Comparison of ENCODE assay signal across 9 cellular contexts in the genomic region with DNA sequence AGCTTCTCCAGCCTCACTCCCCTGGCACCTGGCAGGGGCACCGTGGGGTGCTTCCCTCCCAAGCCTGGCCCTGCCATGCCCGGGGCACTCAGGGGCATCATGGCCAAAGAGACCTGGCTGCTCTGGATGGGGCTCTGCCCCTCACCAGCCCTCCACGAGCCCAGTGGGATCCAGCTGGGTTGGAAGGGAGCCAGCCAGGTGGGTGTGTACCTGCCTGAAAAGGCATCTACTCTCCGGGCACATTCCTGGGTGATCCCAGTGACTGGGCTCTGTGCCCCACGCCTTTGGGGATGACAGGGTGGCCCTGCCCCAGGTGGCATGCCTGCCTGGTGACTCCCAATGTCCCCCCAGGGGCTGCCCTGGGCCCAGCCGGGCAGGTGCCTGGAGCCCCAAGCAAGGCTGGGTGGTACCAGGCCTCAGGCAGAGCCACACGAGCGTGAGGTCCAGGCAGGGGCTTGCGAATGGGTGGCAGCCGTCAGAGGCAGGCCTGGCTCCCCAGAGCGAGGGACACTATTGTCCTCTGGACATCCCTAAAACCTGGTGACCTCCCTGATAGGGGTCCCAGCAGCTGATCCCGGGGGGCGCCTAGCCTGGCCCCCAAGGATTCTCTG. TPM values are rescaled to one million over a fixed set of nuclear protein-coding genes. Genes with fewer than 3 reads are reported as not detected.
DNase-seq lines count a peak whose midpoint lies in the region; ATAC-seq and TF ChIP-seq lines count a peak whose summit lies in the region.
"Had no signal": no experiment of that assay in that cellular context is flagged by ENCODE, and none has a peak within 500 bp of the region (broad histone marks: within the 10 kb centered on the region; RNA-seq: fewer than 3 reads in every experiment).

No MANE protein-coding gene starts in this region.

- no peaks in the 10 kb centered on the region for H3K4me1 Mint-ChIP-seq in stimulated activated naive CD8-positive, alpha-beta T cell treated with anti-CD3 and anti-CD28 coated beads, Interleukin-15, Interleukin-2, amounts not matched to agents 100 ng/mL and 50 ng/mL, for 24 hours (ENCODE audit: low read depth)
- H3K4me1 Mint-ChIP-seq in MCF 10A (ENCODE audit: insufficient read depth, unreplicated experiment): no peaks in the 10 kb centered on the region
- H3K4me1 Mint-ChIP-seq: activated naive CD8-positive, alpha-beta T cell treated with anti-CD3 and anti-CD28 coated beads, Interleukin-2, amount 10 ng/mL, durations not matched to agents 7 days and 5 days had no signal

- WGBS in mesendoderm (ENCODE audit: extremely low coverage, insufficient coverage, low lambda C conversion rate): no CpG with 5 or more reads among the region's 13 CpGs

- H3K27me3 Mint-ChIP-seq in stimulated activated naive CD8-positive, alpha-beta T cell treated with anti-CD3 and anti-CD28 coated beads, Interleukin-15, Interleukin-2, amounts not matched to agents 100 ng/mL and 50 ng/mL, for 24 hours: no peaks in the 10 kb centered on the region
- no peaks in the 10 kb centered on the region for H3K27me3 Mint-ChIP-seq in MCF 10A (ENCODE audit: insufficient read depth, unreplicated experiment)
- H3K27me3 Mint-ChIP-seq: activated naive CD8-positive, alpha-beta T cell treated with anti-CD3 and anti-CD28 coated beads, Interleukin-2, amount 10 ng/mL, durations not matched to agents 7 days and 5 days had no signal

- ATAC-seq in stimulated activated naive CD8-positive, alpha-beta T cell treated with anti-CD3 and anti-CD28 coated beads, Interleukin-15, Interleukin-2, amounts not matched to agents 100 U/mL and 50 U/mL, for 24 hours: no peak

- H2BK5ac ChIP-seq in mesendoderm (ENCODE audit: low read length): no peak overlapping the region

- H3K27me3 ChIP-seq in mesendoderm (ENCODE audit: insufficient read depth, low read length, poor library complexity): no peaks in the 10 kb centered on the region

- peaks cover 5% of the 10 kb centered on the region for H3K4me1 ChIP-seq in mesendoderm (ENCODE audit: control insufficient read depth, low read depth, low read length)

- H3K23ac ChIP-seq in mesendoderm (ENCODE audit: low read length): peak overlapping the region; percentile 45

- H3K4ac ChIP-seq in mesendoderm (ENCODE audit: low read depth, low read length): peak overlapping the region; percentile 66

- BruUV-seq in MCF 10A (replicated peaks; lab: Mats Ljungman, UMichigan): no TSS peak

- H3K9ac ChIP-seq in mesendoderm (ENCODE audit: low read length): peak overlapping the region; percentile 64

- H4K8ac ChIP-seq in mesendoderm (ENCODE audit: low read depth, low read length): no peak overlapping the region

- no peaks in the 10 kb centered on the region for H3K79me1 ChIP-seq in mesendoderm (ENCODE audit: low read length)

- H3K36me3 ChIP-seq in mesendoderm (ENCODE audit: control insufficient read depth, insufficient read depth, low read length): no peaks in the 10 kb centered on the region

- TF ChIP-seq CTCF in MCF 10A (IDR thresholded peaks at IDR 0.05; ENCODE audit: unreplicated experiment): no peak

- no peak overlapping the region for H2BK120ac ChIP-seq in mesendoderm (ENCODE audit: low read depth, low read length)

- no peak overlapping the region for H3K27ac ChIP-seq in mesendoderm (ENCODE audit: low read depth, low read length)

- H3K4me3 Mint-ChIP-seq in stimulated activated naive CD8-positive, alpha-beta T cell treated with anti-CD3 and anti-CD28 coated beads, Interleukin-15, Interleukin-2, amounts not matched to agents 100 ng/mL and 50 ng/mL, for 24 hours: peak overlapping the region; percentile 17
- H3K4me3 Mint-ChIP-seq in MCF 10A (ENCODE audit: unreplicated experiment): peak overlapping the region; percentile 39

- no peak overlapping the region for H2BK15ac ChIP-seq in mesendoderm (replicated peaks; ENCODE audit: low read depth)

- POLR2A ChIA-PET in MCF 10A (lab: Yijun Ruan, JAX): interaction anchor here (0.5 to 0.9 kb wide), 3 partner anchors 22 to 83 kb away, joined by 3 read pairs; a partner anchor contains a TSS

- no peak for DNase-seq in stimulated activated naive CD8-positive, alpha-beta T cell treated with anti-CD3 and anti-CD28 coated beads, Interleukin-15, Interleukin-2, amounts not matched to agents 100 U/mL and 50 U/mL, for 24 hours
- peak; percentile 17 for DNase-seq in MCF 10A (ENCODE audit: unreplicated experiment)
- DNase-seq in mesendoderm: no peak
- no peak for DNase-seq in HuH-7.5 (ENCODE audit: low spot score)
- no peak for DNase-seq in DMS153 (lab: John Stamatoyannopoulos, UW)
- DNase-seq in activated effector memory CD4-positive, alpha-beta T cell treated with Interleukin-2 at 50 U/mL for 16 hours: no peak
- DNase-seq in SIG-M5 treated with dmso at 0.1 percent for 504 hours (lab: John Stamatoyannopoulos, UW; ENCODE audit: unreplicated experiment): no peak

- peaks cover 2% of the 10 kb centered on the region for H3K79me2 ChIP-seq in mesendoderm (ENCODE audit: control insufficient read depth, insufficient read depth, low read length)

- peak overlapping the region; percentile 51 for H3K18ac ChIP-seq in mesendoderm (ENCODE audit: low read length)

- no peaks in the 10 kb centered on the region for H3K36me3 Mint-ChIP-seq in stimulated activated naive CD8-positive, alpha-beta T cell treated with anti-CD3 and anti-CD28 coated beads, Interleukin-15, Interleukin-2, amounts not matched to agents 100 ng/mL and 50 ng/mL, for 24 hours (ENCODE audit: low read depth)
- peaks cover 5% of the 10 kb centered on the region for H3K36me3 Mint-ChIP-seq in MCF 10A (ENCODE audit: insufficient read depth, unreplicated experiment)
- H3K36me3 Mint-ChIP-seq: activated naive CD8-positive, alpha-beta T cell treated with anti-CD3 and anti-CD28 coated beads, Interleukin-2, amount 10 ng/mL, durations not matched to agents 7 days and 5 days had no signal

- no peaks in the 10 kb centered on the region for H3K9me3 Mint-ChIP-seq in stimulated activated naive CD8-positive, alpha-beta T cell treated with anti-CD3 and anti-CD28 coated beads, Interleukin-15, Interleukin-2, amounts not matched to agents 100 ng/mL and 50 ng/mL, for 24 hours
- no peaks in the 10 kb centered on the region for H3K9me3 Mint-ChIP-seq in MCF 10A (ENCODE audit: unreplicated experiment)
- H3K9me3 Mint-ChIP-seq: activated naive CD8-positive, alpha-beta T cell treated with anti-CD3 and anti-CD28 coated beads, Interleukin-2, amount 10 ng/mL, durations not matched to agents 7 days and 5 days had no signal

- H3K4me3 ChIP-seq in mesendoderm (ENCODE audit: low read length): peak overlapping the region; percentile 22

- peak overlapping the region; percentile 91 for H3K56ac ChIP-seq in mesendoderm (ENCODE audit: low read length)

- no peak overlapping the region for H4K5ac ChIP-seq in mesendoderm (ENCODE audit: low read length)

- H3K4me2 ChIP-seq in mesendoderm (ENCODE audit: low read length): peak overlapping the region; percentile 50

- CTCF ChIA-PET in MCF 10A (lab: Yijun Ruan, JAX): interaction anchor here (1.4 to 1.6 kb wide), 2 partner anchors 9 to 73 kb away, joined by 3 to 5 read pairs; no protein-coding TSS in a partner anchor

- intact Hi-C loops in MCF 10A (cut with micrococcal nuclease): no loop called here

- no peak overlapping the region for H3K27ac Mint-ChIP-seq in stimulated activated naive CD8-positive, alpha-beta T cell treated with anti-CD3 and anti-CD28 coated beads, Interleukin-15, Interleukin-2, amounts not matched to agents 100 ng/mL and 50 ng/mL, for 24 hours
- H3K27ac Mint-ChIP-seq in MCF 10A (ENCODE audit: low read depth, unreplicated experiment): peak overlapping the region; percentile 75

- no peak overlapping the region for H2AK5ac ChIP-seq in mesendoderm (ENCODE audit: low read length)

RNA-seq across cellular contexts. Expression of a gene that starts 0.8 kb away (rescaled TPM):
- 15.5 and 16.4 TPM in 2 replicates for total RNA-seq in MCF 10A (2022)
- 8.2 TPM for polyA plus RNA-seq in mesendoderm (2013, experiment 1 of 2)
- 8.6 TPM for polyA plus RNA-seq in mesendoderm (2013, experiment 2 of 2)

RNA-seq across cellular contexts. Expression of a gene that starts 24.2 kb away (rescaled TPM):
- not detected in 2 replicates for total RNA-seq in MCF 10A (2022)
- under 0.01 TPM for polyA plus RNA-seq in mesendoderm (2013, experiment 1 of 2)
- under 0.01 TPM for polyA plus RNA-seq in mesendoderm (2013, experiment 2 of 2)
- total RNA-seq: activated naive CD8-positive, alpha-beta T cell treated with anti-CD3 and anti-CD28 coated beads, Interleukin-2, amount 10 ng/mL, durations not matched to agents 7 days and 5 days had no signal

RNA-seq across cellular contexts. Expression of a gene that starts 35.4 kb away (rescaled TPM):
- 24.5 and 30.5 TPM in 2 replicates for total RNA-seq in MCF 10A (2022)
- 18.9 TPM for polyA plus RNA-seq in mesendoderm (2013, experiment 1 of 2)
- polyA plus RNA-seq in mesendoderm (2013, experiment 2 of 2): 19.7 TPM

RNA-seq across cellular contexts. Expression of a gene that starts 45.4 kb away (rescaled TPM):
- total RNA-seq in MCF 10A (2022): 0.33 and 0.69 TPM in 2 replicates
- polyA plus RNA-seq in mesendoderm (2013, experiment 1 of 2): 0.29 TPM
- polyA plus RNA-seq in mesendoderm (2013, experiment 2 of 2): 0.20 TPM
